In the genomic region with DNA sequence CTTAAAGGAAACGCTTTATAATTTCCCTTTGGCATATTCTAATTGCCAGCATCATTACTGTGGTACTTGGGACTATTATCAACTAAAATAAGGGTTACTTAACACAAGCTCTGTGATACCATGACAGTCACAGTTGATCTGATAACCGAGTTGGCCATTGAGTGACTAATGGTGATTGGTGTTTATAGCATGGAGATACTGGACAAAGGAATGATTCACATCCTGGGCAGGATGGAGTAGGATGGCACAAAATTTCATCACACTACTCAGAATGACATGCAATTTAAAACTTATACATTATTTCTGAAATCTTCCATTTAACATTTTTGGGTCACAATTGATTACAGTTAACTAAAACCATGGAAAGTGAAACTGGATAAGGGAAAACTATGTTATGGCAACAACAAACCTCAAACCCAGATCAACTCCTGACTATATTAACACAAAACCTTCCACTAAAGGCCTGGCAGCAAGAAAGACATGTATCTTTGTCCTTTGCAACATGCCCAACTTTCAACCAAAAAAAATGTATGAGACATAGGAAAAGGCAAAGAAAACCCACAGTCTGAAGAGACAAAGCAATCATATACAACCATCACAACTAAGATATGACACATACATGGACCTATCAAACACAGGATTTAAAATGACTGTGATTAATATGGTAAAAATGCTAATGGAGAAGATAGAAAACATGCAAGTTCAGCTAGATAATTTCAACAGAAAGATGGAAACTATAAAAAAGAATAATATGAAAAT, we compare ENCODE assay signal across 1 cellular context.
TF ChIP-seq lines count a peak whose summit lies in the region.

No MANE protein-coding gene starts in this region.

TF ChIP-seq in HepG2, 621 proteins besides CTCF, POLR2A, EP300 and RAD21:
- TF ChIP-seq, protein P1, sequence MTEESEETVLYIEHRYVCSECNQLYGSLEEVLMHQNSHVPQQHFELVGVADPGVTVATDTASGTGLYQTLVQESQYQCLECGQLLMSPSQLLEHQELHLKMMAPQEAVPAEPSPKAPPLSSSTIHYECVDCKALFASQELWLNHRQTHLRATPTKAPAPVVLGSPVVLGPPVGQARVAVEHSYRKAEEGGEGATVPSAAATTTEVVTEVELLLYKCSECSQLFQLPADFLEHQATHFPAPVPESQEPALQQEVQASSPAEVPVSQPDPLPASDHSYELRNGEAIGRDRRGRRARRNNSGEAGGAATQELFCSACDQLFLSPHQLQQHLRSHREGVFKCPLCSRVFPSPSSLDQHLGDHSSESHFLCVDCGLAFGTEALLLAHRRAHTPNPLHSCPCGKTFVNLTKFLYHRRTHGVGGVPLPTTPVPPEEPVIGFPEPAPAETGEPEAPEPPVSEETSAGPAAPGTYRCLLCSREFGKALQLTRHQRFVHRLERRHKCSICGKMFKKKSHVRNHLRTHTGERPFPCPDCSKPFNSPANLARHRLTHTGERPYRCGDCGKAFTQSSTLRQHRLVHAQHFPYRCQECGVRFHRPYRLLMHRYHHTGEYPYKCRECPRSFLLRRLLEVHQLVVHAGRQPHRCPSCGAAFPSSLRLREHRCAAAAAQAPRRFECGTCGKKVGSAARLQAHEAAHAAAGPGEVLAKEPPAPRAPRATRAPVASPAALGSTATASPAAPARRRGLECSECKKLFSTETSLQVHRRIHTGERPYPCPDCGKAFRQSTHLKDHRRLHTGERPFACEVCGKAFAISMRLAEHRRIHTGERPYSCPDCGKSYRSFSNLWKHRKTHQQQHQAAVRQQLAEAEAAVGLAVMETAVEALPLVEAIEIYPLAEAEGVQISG (CRISPR knock-in tag; IDR thresholded peaks at IDR 0.05): no peak
- TF ChIP-seq SP5 (CRISPR knock-in tag; IDR thresholded peaks at IDR 0.05; ENCODE audit: borderline replicate concordance, low read depth): no peak
- TF ChIP-seq CHD2 (IDR thresholded peaks at IDR 0.05; ENCODE audit: low read depth, low read length): no peak
- TF ChIP-seq MTA1 (CRISPR knock-in tag; IDR thresholded peaks at IDR 0.05; ENCODE audit: borderline replicate concordance): no peak
- no peak for TF ChIP-seq ARNTL (CRISPR knock-in tag; IDR thresholded peaks at IDR 0.05)
TF ChIP-seq in HepG2: peak in this region for 0.
